Comparison of ENCODE assay signal across 9 cellular contexts in genomic region chr11:104151404-104152204, GRCh38. TPM values are rescaled to one million over a fixed set of nuclear protein-coding genes. Genes with fewer than 3 reads are reported as not detected.
DNase-seq lines count a peak whose midpoint lies in the region; ATAC-seq and TF ChIP-seq lines count a peak whose summit lies in the region.
"Had no signal": no experiment of that assay in that cellular context is flagged by ENCODE, and none has a peak within 500 bp of the region (broad histone marks: within the 10 kb centered on the region; RNA-seq: fewer than 3 reads in every experiment).

No MANE protein-coding gene starts in this region.

- CTCF ChIA-PET in IMR-90 (lab: Yijun Ruan, JAX) (interaction anchor here (2.2 kb wide), 1 partner anchor 469 kb away, joined by 5 read pairs; no protein-coding TSS in a partner anchor), HEK293T (lab: Yijun Ruan, JAX) (no interaction called here)

- DNase-seq in ELR (ENCODE audit: low read depth), result peak; percentile 43
- DNase-seq in IMR-90, result no peak
- DNase-seq in brain microvascular endothelial cell, result no peak
- no peak for DNase-seq in HEK293T (ENCODE audit: extremely low spot score)
- DNase-seq in H7, result no peak

- H4K20me1 ChIP-seq in IMR-90 (ENCODE audit: insufficient read depth, low read length), result no peaks in the 10 kb centered on the region

- peaks cover 2% of the 10 kb centered on the region for H3K9me3 Mint-ChIP-seq in nephron

- H3K9ac ChIP-seq in IMR-90 (ENCODE audit: low read depth, low read length), result no peak overlapping the region
- H3K9ac ChIP-seq: parathyroid adenoma had no signal

- H2AK5ac ChIP-seq in IMR-90 (ENCODE audit: low read depth, low read length), result no peak overlapping the region

- H3K4me3 ChIP-seq in IMR-90 (ENCODE audit: insufficient read depth, low read depth, low read length), result no peak overlapping the region
- no peak overlapping the region for H3K4me3 ChIP-seq in brain microvascular endothelial cell (ENCODE audit: low read depth, low read length)
- no peak overlapping the region for H3K4me3 ChIP-seq in H7 (ENCODE audit: insufficient read depth, low read depth, low read length)

- no peak overlapping the region for H2BK20ac ChIP-seq in IMR-90 (ENCODE audit: low read depth, low read length)

- no peak overlapping the region for H4K5ac ChIP-seq in IMR-90 (ENCODE audit: low read depth, low read length)

- no peaks in the 10 kb centered on the region for H3K79me1 ChIP-seq in IMR-90 (ENCODE audit: low read depth in 1 of 2, low read length in 2 of 2)

- H2BK15ac ChIP-seq in IMR-90 (ENCODE audit: low read depth, low read length), result no peak overlapping the region; the same call in 2 of the 3 replicates

- peaks cover 4% of the 10 kb centered on the region; the same call in 1 of the 2 replicates for H3K4me1 ChIP-seq in IMR-90 (ENCODE audit: control insufficient read depth, insufficient read depth, low read length)
- H3K4me1 ChIP-seq: parathyroid adenoma had no signal

- H3K56ac ChIP-seq in IMR-90 (ENCODE audit: extremely low read depth, insufficient read depth, low read length), result no peak overlapping the region

- POLR2A ChIA-PET in IMR-90 (lab: Charles Lee; ENCODE audit: unreplicated experiment) (no interaction called here), HEK293T (lab: Yijun Ruan, JAX) (no interaction called here)

- H2AK9ac ChIP-seq in IMR-90 (replicated peaks; ENCODE audit: low read depth, low read length, poor library complexity), result no peak overlapping the region

- no peak overlapping the region for H3K18ac ChIP-seq in IMR-90 (ENCODE audit: low read depth, low read length)

- no peak overlapping the region for H2AFZ ChIP-seq in IMR-90 (replicated peaks; ENCODE audit: low read length, poor library complexity)
- H2AFZ ChIP-seq: parathyroid adenoma had no signal

- no peak for ATAC-seq in IMR-90 (ENCODE audit: low read depth)
- ATAC-seq in GM21825 (IDR thresholded peaks at IDR 0.05; ENCODE audit: unreplicated experiment), result no peak
- ATAC-seq: esophagus mucosa had no signal

- no peak overlapping the region for H3K23ac ChIP-seq in IMR-90 (ENCODE audit: low read depth, low read length)

- H3K4me2 ChIP-seq in IMR-90 (ENCODE audit: low read depth, low read length), result no peak overlapping the region

- H3K27me3 ChIP-seq in IMR-90 (ENCODE audit: control insufficient read depth, insufficient read depth, low read length), result no peaks in the 10 kb centered on the region
- H3K27me3 ChIP-seq in brain microvascular endothelial cell (replicated peaks), result no peaks in the 10 kb centered on the region
- no peaks in the 10 kb centered on the region for H3K27me3 ChIP-seq in H7 (ENCODE audit: control insufficient read depth, insufficient read depth, low read length)

- no peaks in the 10 kb centered on the region for H3K9me1 ChIP-seq in IMR-90 (ENCODE audit: insufficient read depth, low read length)

- no TSS peak for BruUV-seq in IMR-90 (replicated peaks; lab: Mats Ljungman, UMichigan)

- no peaks in the 10 kb centered on the region for H3K36me3 ChIP-seq in IMR-90 (ENCODE audit: control insufficient read depth, insufficient read depth, low read length)
- H3K36me3 ChIP-seq in brain microvascular endothelial cell (replicated peaks), result no peaks in the 10 kb centered on the region
- no peaks in the 10 kb centered on the region for H3K36me3 ChIP-seq in H7 (replicated peaks; ENCODE audit: control insufficient read depth, insufficient read depth, low read length)

- TF ChIP-seq CTCF in IMR-90 (conservative IDR thresholded peaks at IDR 0.05; ENCODE audit: low read depth, low read length) (peak; percentile 50), brain microvascular endothelial cell (IDR thresholded peaks at IDR 0.05; ENCODE audit: low read depth, low read length, missing control alignments) (peak; percentile 35), nephron (IDR thresholded peaks at IDR 0.05; ENCODE audit: unreplicated experiment in 3 of 3) (peak; percentile 21 to 35 (median 33))

- WGBS in IMR-90 (ENCODE audit: extremely low coverage in 2 of 2, insufficient read length in 1 of 2), 2 experiments, result 100% methylated on average over 1 of the region's 8 CpGs; no CpG with 5 or more reads in 1 of the 2 experiments

- H3K27ac ChIP-seq in IMR-90 (ENCODE audit: insufficient read depth, low read length), result no peak overlapping the region
- H3K27ac ChIP-seq in brain microvascular endothelial cell, result no peak overlapping the region
- H3K27ac ChIP-seq: parathyroid adenoma had no signal

- TF ChIP-seq RAD21 in IMR-90 (IDR thresholded peaks at IDR 0.05; ENCODE audit: low read length), result peak; percentile 41

- in situ Hi-C loops in IMR-90 (cut with MboI; ENCODE audit: low sequenced_read_pairs), result no loop called here
- in situ Hi-C loops in brain microvascular endothelial cell (cut with HindIII; ENCODE audit: low pct_ligation_motif_present, low sequenced_read_pairs), result loop anchor here (25.0 kb wide), 1 partner anchor 464 kb away; no protein-coding TSS in a partner anchor

- no peak overlapping the region for H3K14ac ChIP-seq in IMR-90 (replicated peaks; ENCODE audit: low read depth, low read length)

- dilution Hi-C loops in IMR-90 (cut with HindIII; ENCODE audit: low sequenced_read_pairs, unreplicated experiment), result no loop called here

- intact Hi-C loops in IMR-90 (cut with micrococcal nuclease), result loop anchor here (2.0 kb wide), 1 partner anchor 469 kb away; no protein-coding TSS in a partner anchor

- peaks cover 12% of the 10 kb centered on the region for H3K4me1 Mint-ChIP-seq in nephron

- no peak overlapping the region for H4K91ac ChIP-seq in IMR-90 (ENCODE audit: insufficient read depth, low read depth, low read length)

- H3K4me3 Mint-ChIP-seq in nephron, result no peak overlapping the region

- no peak overlapping the region for H3K27ac Mint-ChIP-seq in nephron

- TF ChIP-seq POLR2A in IMR-90 (IDR thresholded peaks at IDR 0.05; ENCODE audit: low read depth, low read length), result no peak

- H2BK120ac ChIP-seq in IMR-90 (ENCODE audit: low read depth, low read length), result no peak overlapping the region; the same call in 1 of the 2 replicates

- H3K27me3 Mint-ChIP-seq in nephron (ENCODE audit: low read depth), result no peaks in the 10 kb centered on the region

- no peak overlapping the region for H3K4ac ChIP-seq in IMR-90 (ENCODE audit: low read depth, low read length)

- peaks cover 3% of the 10 kb centered on the region for H3K9me3 ChIP-seq in IMR-90 (ENCODE audit: control insufficient read depth, insufficient read depth, low read length)

- H4K8ac ChIP-seq in IMR-90 (ENCODE audit: low read depth in 2 of 2, low read length in 2 of 2), result no peak overlapping the region

- no peaks in the 10 kb centered on the region for H3K36me3 Mint-ChIP-seq in nephron (ENCODE audit: low read depth)

- no peak overlapping the region for H2BK5ac ChIP-seq in IMR-90 (ENCODE audit: low read depth, low read length, poor library complexity, severe bottlenecking)

TF ChIP-seq in IMR-90, 13 proteins besides CTCF, POLR2A, EP300 and RAD21:
- peak; percentile 37; the same call in 1 of the 2 replicates for TF ChIP-seq SMC3 (IDR thresholded peaks at IDR 0.05; ENCODE audit: low read depth, low read length)
- TF ChIP-seq FOS (IDR thresholded peaks at IDR 0.05; ENCODE audit: low read depth, low read length), result no peak

TF ChIP-seq in HEK293T, 16 proteins besides CTCF, POLR2A, EP300 and RAD21:
- no peak for TF ChIP-seq SP1 (IDR thresholded peaks at IDR 0.05)
- no peak for TF ChIP-seq NFRKB (IDR thresholded peaks at IDR 0.05)
- TF ChIP-seq TARDBP (IDR thresholded peaks at IDR 0.05), result no peak
- TF ChIP-seq ARNT (IDR thresholded peaks at IDR 0.05), result no peak
- TF ChIP-seq HDGF (IDR thresholded peaks at IDR 0.05; ENCODE audit: borderline replicate concordance), result no peak
- TF ChIP-seq LEF1 (IDR thresholded peaks at IDR 0.05; ENCODE audit: borderline replicate concordance), result no peak
- no peak for TF ChIP-seq SUZ12 (IDR thresholded peaks at IDR 0.05)
- no peak for TF ChIP-seq FOXM1 (IDR thresholded peaks at IDR 0.05; ENCODE audit: borderline replicate concordance)
- no peak for TF ChIP-seq ZNF384 (IDR thresholded peaks at IDR 0.05)
- TF ChIP-seq FOXA1 (IDR thresholded peaks at IDR 0.05), result no peak
- TF ChIP-seq L3MBTL2 (conservative IDR thresholded peaks at IDR 0.05), result no peak
- no peak for TF ChIP-seq FOXK2 (IDR thresholded peaks at IDR 0.05)
- TF ChIP-seq, protein P1, sequence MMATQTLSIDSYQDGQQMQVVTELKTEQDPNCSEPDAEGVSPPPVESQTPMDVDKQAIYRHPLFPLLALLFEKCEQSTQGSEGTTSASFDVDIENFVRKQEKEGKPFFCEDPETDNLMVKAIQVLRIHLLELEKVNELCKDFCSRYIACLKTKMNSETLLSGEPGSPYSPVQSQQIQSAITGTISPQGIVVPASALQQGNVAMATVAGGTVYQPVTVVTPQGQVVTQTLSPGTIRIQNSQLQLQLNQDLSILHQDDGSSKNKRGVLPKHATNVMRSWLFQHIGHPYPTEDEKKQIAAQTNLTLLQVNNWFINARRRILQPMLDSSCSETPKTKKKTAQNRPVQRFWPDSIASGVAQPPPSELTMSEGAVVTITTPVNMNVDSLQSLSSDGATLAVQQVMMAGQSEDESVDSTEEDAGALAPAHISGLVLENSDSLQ (IDR thresholded peaks at IDR 0.05), result no peak
- TF ChIP-seq BHLHE40 (IDR thresholded peaks at IDR 0.05; ENCODE audit: borderline replicate concordance), result no peak
- no peak for TF ChIP-seq CTBP1 (IDR thresholded peaks at IDR 0.05; ENCODE audit: borderline replicate concordance)
- no peak for TF ChIP-seq ELF4 (IDR thresholded peaks at IDR 0.05)

RNA-seq across cellular contexts. Expression of gene PDGFD, which starts 12.3 kb away (rescaled TPM):
- total RNA-seq in IMR-90 (2012; rRNA removed), result 3.0 and 3.1 TPM in 2 replicates
- 1.5 and 2.1 TPM in 2 replicates for polyA plus RNA-seq in IMR-90 (2012; rRNA removed)
- 0.80 and 1.4 TPM in 2 replicates for polyA plus RNA-seq in IMR-90 (2012; cell fraction: cytosol; rRNA removed)
- 0.44 and 2.8 TPM in 2 replicates for polyA plus RNA-seq in IMR-90 (2012; cell fraction: nucleus; rRNA removed; ENCODE audit: low replicate concordance)
- total RNA-seq in H7 (2014; rRNA removed; shearing (Covaris generic)), result 2.4 and 4.0 TPM in 2 replicates
